Comparison of ENCODE assay signal across 16 cellular contexts in genomic region chr9:87267701-87268100, GRCh38.
A peak's percentile ranks its signal among the peaks of the same experiment; 100 is the strongest.
DNase-seq lines count a peak whose midpoint lies in the region; ATAC-seq and TF ChIP-seq lines count a peak whose summit lies in the region.
"Had no signal": no experiment of that assay in that cellular context is flagged by ENCODE, and none has a peak within 500 bp of the region (broad histone marks: within the 10 kb centered on the region; RNA-seq: fewer than 3 reads in every experiment).

No MANE protein-coding gene starts in this region.

- peak overlapping the region; percentile 53 for H3K9ac ChIP-seq in GM23248

- H3K79me2 ChIP-seq in GM23248 (ENCODE audit: insufficient read depth) = no peaks in the 10 kb centered on the region

- no peaks in the 10 kb centered on the region for H3K36me3 ChIP-seq in GM23248 (ENCODE audit: low read depth)
- H3K36me3 ChIP-seq: upper lobe of left lung had no signal

- DNase-seq in GM23248 = peak; percentile 91
- DNase-seq in chondrocyte (ENCODE audit: low spot score) = no peak
- peak; percentile 64 for DNase-seq in left ventricle myocardium superior
- no peak for DNase-seq in activated T-cell treated with anti-CD3 and anti-CD28 coated beads, Interleukin-2, amount 50 U/mL, for 4 hours
- no peak for DNase-seq in NCI-H1092 treated with DMSO at 0.1 percent for 48 hours (lab: John Stamatoyannopoulos, UW)
- DNase-seq in DMS153 (lab: John Stamatoyannopoulos, UW) = no peak
- DNase-seq: activated T-cell treated with anti-CD3 and anti-CD28 coated beads, Interleukin-2, amount 50 U/mL, for 1 hour; head of caudate nucleus; NCI-H1105; NCI-H345; T-cell; upper lobe of left lung had no signal

- WGBS in GM23248 (ENCODE audit: low coverage in 1 of 2, low lambda C conversion rate in 2 of 2, missing lambda C conversion rate in 2 of 2), 2 experiments = 0 to 2% methylated on average over 7 of the region's 7 CpGs

- H2AFZ ChIP-seq in GM23248 = peak overlapping the region; percentile 69

- H3K27ac ChIP-seq in GM23248 (peak overlapping the region; percentile 82), skin epidermis (peak overlapping the region in 13 of 21 experiments; percentile 5 to 73 (median 58))

- no peaks in the 10 kb centered on the region for H3K27me3 Mint-ChIP-seq in chondrocyte (ENCODE audit: low read depth)
- peaks cover 3% of the 10 kb centered on the region for H3K27me3 Mint-ChIP-seq in activated T-cell treated with anti-CD3 and anti-CD28 coated beads, Interleukin-2, amount 50 U/mL, for 4 hours (ENCODE audit: low read depth)

- no peak overlapping the region for H3K4me3 ChIP-seq in GM23248
- no peak overlapping the region for H3K4me3 ChIP-seq in skin epidermis
- H3K4me3 ChIP-seq: upper lobe of left lung had no signal

- ATAC-seq in left ventricle myocardium superior (peak; percentile 89), GM18907 (IDR thresholded peaks at IDR 0.05; ENCODE audit: unreplicated experiment) (no peak)
- ATAC-seq in activated T-cell treated with anti-CD3 and anti-CD28 coated beads, Interleukin-2, amount 50 U/mL, for 4 hours = no peak
- ATAC-seq: natural killer cell treated with Interleukin-12 subunit alpha and Interleukin-12 subunit beta and Interleukin-15 and Interleukin-18, amount 100 ng/mL, for 72 hours; T-cell had no signal

- H3K4me1 ChIP-seq in GM23248 (ENCODE audit: insufficient read depth) = peaks cover 50% of the 10 kb centered on the region

- peaks cover 6% of the 10 kb centered on the region for H3K9me3 Mint-ChIP-seq in chondrocyte (ENCODE audit: low read depth)
- H3K9me3 Mint-ChIP-seq in activated T-cell treated with anti-CD3 and anti-CD28 coated beads, Interleukin-2, amount 50 U/mL, for 4 hours = no peaks in the 10 kb centered on the region
- H3K9me3 Mint-ChIP-seq: natural killer cell treated with Interleukin-12 subunit alpha and Interleukin-12 subunit beta and Interleukin-15 and Interleukin-18, amount 100 ng/mL, for 72 hours; T-cell had no signal

- intact Hi-C loops in left ventricle myocardium superior (cut with micrococcal nuclease) = no loop called here

- no peak overlapping the region for H3K4me3 Mint-ChIP-seq in chondrocyte (ENCODE audit: unreplicated experiment)
- H3K4me3 Mint-ChIP-seq in activated T-cell treated with anti-CD3 and anti-CD28 coated beads, Interleukin-2, amount 50 U/mL, for 4 hours = no peak overlapping the region
- H3K4me3 Mint-ChIP-seq: B cell; natural killer cell treated with Interleukin-12 subunit alpha and Interleukin-12 subunit beta and Interleukin-15 and Interleukin-18, amount 100 ng/mL, for 72 hours; T-cell had no signal

- H3K27me3 ChIP-seq in GM23248 (replicated peaks; ENCODE audit: insufficient read depth) = no peaks in the 10 kb centered on the region
- H3K27me3 ChIP-seq: upper lobe of left lung had no signal

- H3F3A ChIP-seq in GM23248 (ENCODE audit: insufficient read depth) = peaks cover 46% of the 10 kb centered on the region

- H3K9me3 ChIP-seq in GM23248 (ENCODE audit: low read depth) = no peaks in the 10 kb centered on the region
- H3K9me3 ChIP-seq: upper lobe of left lung had no signal

- peak overlapping the region; percentile 75 for H3K27ac Mint-ChIP-seq in chondrocyte (ENCODE audit: unreplicated experiment)
- H3K27ac Mint-ChIP-seq: B cell; natural killer cell treated with Interleukin-12 subunit alpha and Interleukin-12 subunit beta and Interleukin-15 and Interleukin-18, amount 100 ng/mL, for 72 hours; T-cell had no signal

- TF ChIP-seq CTCF in chondrocyte (IDR thresholded peaks at IDR 0.05) = no peak

- H3K9me2 ChIP-seq in GM23248 (ENCODE audit: insufficient read depth) = no peaks in the 10 kb centered on the region

- peak overlapping the region; percentile 41 for H3K4me2 ChIP-seq in GM23248 (ENCODE audit: unreplicated experiment)

- no peaks in the 10 kb centered on the region for H4K20me1 ChIP-seq in GM23248 (ENCODE audit: insufficient read depth)

- peaks cover 3% of the 10 kb centered on the region for H3K36me3 Mint-ChIP-seq in chondrocyte (ENCODE audit: low read depth)
- H3K36me3 Mint-ChIP-seq in activated T-cell treated with anti-CD3 and anti-CD28 coated beads, Interleukin-2, amount 50 U/mL, for 4 hours (ENCODE audit: insufficient read depth) = no peaks in the 10 kb centered on the region
- H3K36me3 Mint-ChIP-seq: T-cell had no signal

- in situ Hi-C loops in GM23248 (cut with MboI) = no loop called here

- H3K4me1 Mint-ChIP-seq in chondrocyte (ENCODE audit: low read depth) = peaks cover 56% of the 10 kb centered on the region
- peaks cover 6% of the 10 kb centered on the region for H3K4me1 Mint-ChIP-seq in activated T-cell treated with anti-CD3 and anti-CD28 coated beads, Interleukin-2, amount 50 U/mL, for 4 hours (ENCODE audit: low read depth)
- H3K4me1 Mint-ChIP-seq: B cell had no signal

Comparison
In these comparisons a context has a peak if more than half of its experiments do, and no peak if none do; other contexts are left out.
1. DNase-seq: peak in GM23248 (single experiment) and left ventricle myocardium superior (single experiment); none in chondrocyte (single experiment), activated T-cell treated with anti-CD3 and anti-CD28 coated beads, Interleukin-2, amount 50 U/mL, for 4 hours (single experiment), NCI-H1092 treated with DMSO at 0.1 percent for 48 hours (single experiment) and DMS153 (single experiment).